ENCODE assay signal across 7 cellular contexts in the genomic region with DNA sequence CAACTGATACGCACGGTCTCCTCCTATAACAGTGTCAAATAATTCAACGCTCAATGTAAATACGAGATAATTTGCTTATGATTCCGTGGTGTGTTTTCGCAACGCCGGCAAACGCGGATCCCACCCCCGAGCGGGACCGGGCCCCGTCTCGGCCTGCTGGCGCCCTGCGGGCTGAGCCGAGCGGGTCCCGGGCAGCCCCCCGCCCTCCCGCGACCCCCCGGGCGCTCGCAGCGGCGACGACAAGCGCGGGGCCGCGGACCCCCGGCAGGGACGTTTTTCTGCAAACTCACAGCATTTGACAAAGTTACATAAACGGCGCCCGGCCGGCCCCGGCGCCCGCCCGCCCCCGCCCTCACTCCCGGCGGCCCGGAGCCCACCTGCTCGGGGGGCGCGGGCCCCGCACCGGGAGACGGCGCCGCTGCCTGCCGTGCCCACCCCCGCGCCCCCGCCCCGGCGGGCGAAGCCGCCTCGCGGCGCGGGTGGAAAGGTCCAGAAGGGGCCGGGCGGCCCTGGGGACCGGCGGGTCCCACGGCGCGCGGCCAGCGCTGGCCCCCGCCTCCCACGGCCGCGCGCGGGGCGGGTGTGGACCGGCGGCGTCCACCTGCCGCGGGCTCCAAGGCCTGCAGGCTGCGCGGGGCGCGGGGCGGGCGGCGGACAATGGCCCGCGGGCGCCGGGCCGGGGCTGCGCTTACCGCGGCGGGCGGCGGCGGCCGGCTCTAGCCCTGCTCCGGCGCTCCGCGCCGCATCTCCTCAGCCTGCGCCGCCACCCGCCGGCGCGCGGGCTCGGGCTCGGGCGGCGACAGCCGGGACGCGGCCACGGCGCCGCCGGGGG.
DNase-seq lines count a peak whose midpoint lies in the region; ATAC-seq lines count a peak whose summit lies in the region.

No MANE protein-coding gene starts in this region.

- DNase-seq in activated naive CD4-positive, alpha-beta T cell treated with anti-CD3 and anti-CD28 coated beads, Interleukin-2, amount 10 ng/mL, durations not matched to agents 7 days and 5 days = peak; percentile 40
- peak; percentile 49 for DNase-seq in stimulated activated CD4-positive, alpha-beta T cell treated with anti-CD3 and anti-CD28 coated beads, Interleukin-4, amount 100 ng/mL, for 24 hours
- DNase-seq in NCI-H510A (lab: John Stamatoyannopoulos, UW) (no peak), NCI-H1436 treated with DMSO at 0.1 percent for 48 hours (lab: John Stamatoyannopoulos, UW) (no peak)

- H3K4me3 Mint-ChIP-seq in activated naive CD4-positive, alpha-beta T cell treated with anti-CD3 and anti-CD28 coated beads, Interleukin-2, amount 10 ng/mL, durations not matched to agents 7 days and 5 days = peak overlapping the region; percentile 90

- peak; percentile 9 for ATAC-seq in GM18511 (IDR thresholded peaks at IDR 0.05; ENCODE audit: unreplicated experiment)
- peak; percentile 2 for ATAC-seq in HG03520 (IDR thresholded peaks at IDR 0.05; ENCODE audit: unreplicated experiment)

- no peaks in the 10 kb centered on the region for H3K36me3 ChIP-seq in iPS-20b (ENCODE audit: insufficient read depth, low read depth, low read length)

- peak overlapping the region; percentile 88 for H3K4me3 ChIP-seq in iPS-20b (ENCODE audit: low read length)

- peaks cover 52% of the 10 kb centered on the region for H3K4me1 Mint-ChIP-seq in activated naive CD4-positive, alpha-beta T cell treated with anti-CD3 and anti-CD28 coated beads, Interleukin-2, amount 10 ng/mL, durations not matched to agents 7 days and 5 days

- CTCF ChIA-PET in activated naive CD4-positive, alpha-beta T cell treated with anti-CD3 and anti-CD28 coated beads, Interleukin-2, amount 10 ng/mL, durations not matched to agents 7 days and 5 days (lab: Charles Lee) = interaction anchor here (0.8 to 1.2 kb wide), 2 partner anchors 73 to 133 kb away, joined by 3 to 6 read pairs; no protein-coding TSS in a partner anchor

- peaks cover 19% of the 10 kb centered on the region; the same call in 1 of the 2 replicates for H3K4me1 ChIP-seq in iPS-20b (ENCODE audit: insufficient read depth, low read length)

- no peaks in the 10 kb centered on the region for H3K27me3 ChIP-seq in iPS-20b (ENCODE audit: insufficient read depth, low read length)

- H3K27me3 Mint-ChIP-seq in activated naive CD4-positive, alpha-beta T cell treated with anti-CD3 and anti-CD28 coated beads, Interleukin-2, amount 10 ng/mL, durations not matched to agents 7 days and 5 days = peaks cover 13% of the 10 kb centered on the region

- H3K36me3 Mint-ChIP-seq in activated naive CD4-positive, alpha-beta T cell treated with anti-CD3 and anti-CD28 coated beads, Interleukin-2, amount 10 ng/mL, durations not matched to agents 7 days and 5 days = peaks cover 12% of the 10 kb centered on the region

- no peaks in the 10 kb centered on the region for H3K9me3 ChIP-seq in iPS-20b (ENCODE audit: insufficient read depth, low read depth, low read length)

- H3K27ac ChIP-seq in iPS-20b (ENCODE audit: low read length) = no peak overlapping the region

- peak overlapping the region; percentile 92 for H3K27ac Mint-ChIP-seq in activated naive CD4-positive, alpha-beta T cell treated with anti-CD3 and anti-CD28 coated beads, Interleukin-2, amount 10 ng/mL, durations not matched to agents 7 days and 5 days

- peak overlapping the region; percentile 75 for H3K9ac ChIP-seq in iPS-20b (ENCODE audit: low read depth, low read length)

- no peaks in the 10 kb centered on the region for H3K9me3 Mint-ChIP-seq in activated naive CD4-positive, alpha-beta T cell treated with anti-CD3 and anti-CD28 coated beads, Interleukin-2, amount 10 ng/mL, durations not matched to agents 7 days and 5 days

Comparison
In these comparisons a context has a peak if more than half of its experiments do, and no peak if none do; other contexts are left out.
1. DNase-seq: peak in activated naive CD4-positive, alpha-beta T cell treated with anti-CD3 and anti-CD28 coated beads, Interleukin-2, amount 10 ng/mL, durations not matched to agents 7 days and 5 days (single experiment) and stimulated activated CD4-positive, alpha-beta T cell treated with anti-CD3 and anti-CD28 coated beads, Interleukin-4, amount 100 ng/mL, for 24 hours (single experiment); none in NCI-H510A (single experiment) and NCI-H1436 treated with DMSO at 0.1 percent for 48 hours (single experiment).